Comparison of ENCODE assay signal across 18 cellular contexts in the genomic region with DNA sequence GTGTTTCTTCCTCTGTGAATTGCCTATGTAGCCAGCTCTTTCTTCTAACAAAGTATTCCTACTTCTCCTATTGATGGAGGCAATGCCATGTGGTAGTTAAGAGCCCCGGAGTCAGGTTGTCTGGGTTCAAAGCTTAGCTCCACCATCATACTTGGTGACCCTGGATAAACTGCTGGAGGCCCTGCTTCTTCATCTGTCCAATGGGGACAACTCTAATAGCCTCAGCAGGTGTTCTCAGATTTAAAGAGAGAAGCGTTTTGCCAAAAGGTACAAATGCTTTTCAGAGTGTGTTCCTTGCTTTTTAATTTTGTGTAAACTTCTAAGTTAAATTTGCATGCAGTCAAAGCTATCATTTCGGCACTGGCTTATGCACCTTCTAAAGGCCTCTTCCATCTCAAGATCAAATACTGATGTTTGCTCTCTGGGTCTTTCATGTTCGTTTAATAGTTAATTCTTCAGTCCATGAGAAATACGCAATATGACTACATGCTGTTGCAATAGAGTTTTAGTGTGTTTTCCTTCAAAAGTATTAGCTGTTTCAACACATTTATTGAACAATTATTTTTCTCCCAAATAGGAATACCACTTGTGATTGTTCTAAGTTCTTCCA.
A peak's percentile ranks its signal among the peaks of the same experiment; 100 is the strongest.
DNase-seq lines count a peak whose midpoint lies in the region; ATAC-seq, FAIRE-seq and TF ChIP-seq lines count a peak whose summit lies in the region.
"Had no signal": no experiment of that assay in that cellular context is flagged by ENCODE, and none has a peak within 500 bp of the region (broad histone marks: within the 10 kb centered on the region; RNA-seq: fewer than 3 reads in every experiment).

No MANE protein-coding gene starts in this region.

- TF ChIP-seq CTCF in WTC11 (IDR thresholded peaks at IDR 0.05) (no peak), HepG2 (CRISPR knock-in tag; IDR thresholded peaks at IDR 0.05) (no peak), left ventricle myocardium inferior (IDR thresholded peaks at IDR 0.05; ENCODE audit: borderline replicate concordance) (no peak)

- peak overlapping the region; percentile 10 for H3K27ac Mint-ChIP-seq in stimulated activated naive CD8-positive, alpha-beta T cell treated with anti-CD3 and anti-CD28 coated beads, Interleukin-15, Interleukin-2, amounts not matched to agents 100 ng/mL and 50 ng/mL, for 24 hours
- H3K27ac Mint-ChIP-seq in stimulated activated naive CD8-positive, alpha-beta T cell treated with anti-CD3 and anti-CD28 coated beads, Interleukin-15, amount 100 ng/mL, for 72 hours, result peak overlapping the region in 1 of 2 donors; percentile 46
- H3K27ac Mint-ChIP-seq in WTC11, result no peak overlapping the region

- peak overlapping the region; percentile 13; the same call in 1 of the 2 replicates for H3K9ac ChIP-seq in HepG2 (ENCODE audit: insufficient read depth, low read depth, low read length)

- POLR2A ChIA-PET in WTC11 (lab: Charles Lee) (interaction anchor here (0.9 kb wide), 1 partner anchor 23 kb away, joined by 3 read pairs; no protein-coding TSS in a partner anchor), HepG2 (lab: Yijun Ruan, JAX) (interaction anchor here (1.0 to 2.1 kb wide), 12 partner anchors 7 to 233 kb away, joined by 3 to 11 read pairs (median 4); a partner anchor contains a TSS)

- H2AFZ ChIP-seq in HepG2 (ENCODE audit: low read length), result no peak overlapping the region

- peak overlapping the region; percentile 74 for H3K4me2 ChIP-seq in HepG2 (ENCODE audit: low read depth, low read length)

- in situ Hi-C loops in HepG2 (cut with HindIII; ENCODE audit: extremely low pct_ligation_motif_present, low pct_unique_long_range_greater_than_20kb), result no loop called here

- TF ChIP-seq RAD21 in HepG2 (CRISPR knock-in tag; IDR thresholded peaks at IDR 0.05), result no peak

- H3K79me2 ChIP-seq in HepG2 (ENCODE audit: insufficient read depth, low read length), result peaks cover 35% of the 10 kb centered on the region

- H3K27me3 Mint-ChIP-seq in stimulated activated naive CD8-positive, alpha-beta T cell treated with anti-CD3 and anti-CD28 coated beads, Interleukin-15, Interleukin-2, amounts not matched to agents 100 ng/mL and 50 ng/mL, for 24 hours, result no peaks in the 10 kb centered on the region
- no peaks in the 10 kb centered on the region for H3K27me3 Mint-ChIP-seq in stimulated activated naive CD8-positive, alpha-beta T cell treated with anti-CD3 and anti-CD28 coated beads, Interleukin-15, amount 100 ng/mL, for 72 hours
- H3K27me3 Mint-ChIP-seq in WTC11 (ENCODE audit: low read depth), result no peaks in the 10 kb centered on the region

- peaks cover 1 to 14% of the 10 kb centered on the region in 2 experiments; a peak in 3 of 5 replicates for H3K36me3 ChIP-seq in HepG2 (replicated peaks in 1 of 2; ENCODE audit: control insufficient read depth in 1 of 2, insufficient read depth in 2 of 2, low read length in 2 of 2)
- no peaks in the 10 kb centered on the region for H3K36me3 ChIP-seq in left ventricle myocardium inferior

- H3K4me3 ChIP-seq in HepG2 (replicated peaks in 1 of 3; ENCODE audit: insufficient read depth in 1 of 3, low read depth in 2 of 3, low read length in 3 of 3) (peak overlapping the region in 1 of 3 experiments; percentile 26; a peak in 1 of 6 replicates), left ventricle myocardium inferior (no peak overlapping the region)
- H3K4me3 ChIP-seq: MG63 had no signal

- no peak overlapping the region for H3K4me3 Mint-ChIP-seq in stimulated activated naive CD8-positive, alpha-beta T cell treated with anti-CD3 and anti-CD28 coated beads, Interleukin-15, Interleukin-2, amounts not matched to agents 100 ng/mL and 50 ng/mL, for 24 hours
- H3K4me3 Mint-ChIP-seq in stimulated activated naive CD8-positive, alpha-beta T cell treated with anti-CD3 and anti-CD28 coated beads, Interleukin-15, amount 100 ng/mL, for 72 hours, result no peak overlapping the region
- H3K4me3 Mint-ChIP-seq in WTC11, result no peak overlapping the region

- intact Hi-C loops in HepG2 (cut with micrococcal nuclease; ENCODE audit: unreplicated experiment), result no loop called here
- intact Hi-C loops in left ventricle myocardium inferior (cut with micrococcal nuclease), result no loop called here

- peak; percentile 92 for FAIRE-seq in HepG2 (lab: Jason Lieb, UNC)
- FAIRE-seq: GM19239, H1, RCC 7860 had no signal

- H3K4me1 Mint-ChIP-seq in stimulated activated naive CD8-positive, alpha-beta T cell treated with anti-CD3 and anti-CD28 coated beads, Interleukin-15, Interleukin-2, amounts not matched to agents 100 ng/mL and 50 ng/mL, for 24 hours (ENCODE audit: low read depth), result peaks cover 92% of the 10 kb centered on the region
- H3K4me1 Mint-ChIP-seq in stimulated activated naive CD8-positive, alpha-beta T cell treated with anti-CD3 and anti-CD28 coated beads, Interleukin-15, amount 100 ng/mL, for 72 hours, result peaks cover 81% of the 10 kb centered on the region
- H3K4me1 Mint-ChIP-seq in WTC11, result peaks cover 53% of the 10 kb centered on the region

- DNase-seq in stimulated activated naive CD8-positive, alpha-beta T cell treated with anti-CD3 and anti-CD28 coated beads, Interleukin-15, amount 100 ng/mL, for 72 hours, result no peak
- DNase-seq in WTC11 (ENCODE audit: low spot score) (no peak), HepG2 (ENCODE audit: low spot score) (peak; percentile 86), left ventricle myocardium inferior (no peak), NCI-H1092 treated with DMSO at 0.1 percent for 48 hours (lab: John Stamatoyannopoulos, UW) (no peak)
- DNase-seq in stimulated activated naive CD4-positive, alpha-beta T cell treated with Interleukin-2 at 50 U/mL for 16 hours (lab: John Stamatoyannopoulos, UW), result no peak
- DNase-seq: AML-193, DND-41, GDM1, MG63, NCI-H1105, NCI-H187, NCI-H748 treated with DMSO at 0.1 percent for 48 hours, SHP77 had no signal

- TF ChIP-seq EP300 in HepG2 (IDR thresholded peaks at IDR 0.05; ENCODE audit: low read depth in 2 of 2, low read length in 2 of 2), result peak in 1 of 2 experiments; percentile 95; a peak in 2 of 4 replicates
- peak; percentile 84 for TF ChIP-seq EP300 in HepG2 (CRISPR knock-in tag; IDR thresholded peaks at IDR 0.05; ENCODE audit: borderline replicate concordance)

- H4K20me1 ChIP-seq in HepG2 (ENCODE audit: insufficient read depth, low read length), result peaks cover 6% of the 10 kb centered on the region; the same call in 1 of the 2 replicates

- no peak for ATAC-seq in stimulated activated naive CD8-positive, alpha-beta T cell treated with anti-CD3 and anti-CD28 coated beads, Interleukin-15, amount 100 ng/mL, for 72 hours
- ATAC-seq in WTC11, result no peak
- peak; percentile 57 for ATAC-seq in HepG2

- H3K36me3 Mint-ChIP-seq in stimulated activated naive CD8-positive, alpha-beta T cell treated with anti-CD3 and anti-CD28 coated beads, Interleukin-15, Interleukin-2, amounts not matched to agents 100 ng/mL and 50 ng/mL, for 24 hours (ENCODE audit: low read depth), result peaks cover 32% of the 10 kb centered on the region
- no peaks in the 10 kb centered on the region; the same call in 1 of the 2 replicates for H3K36me3 Mint-ChIP-seq in WTC11

- no peak for TF ChIP-seq POLR2A in HepG2 (IDR thresholded peaks at IDR 0.05; ENCODE audit: insufficient read depth in 1 of 2, low read depth in 2 of 2, low read length in 2 of 2)

- H3K9me3 Mint-ChIP-seq in stimulated activated naive CD8-positive, alpha-beta T cell treated with anti-CD3 and anti-CD28 coated beads, Interleukin-15, Interleukin-2, amounts not matched to agents 100 ng/mL and 50 ng/mL, for 24 hours, result no peaks in the 10 kb centered on the region
- H3K9me3 Mint-ChIP-seq in stimulated activated naive CD8-positive, alpha-beta T cell treated with anti-CD3 and anti-CD28 coated beads, Interleukin-15, amount 100 ng/mL, for 72 hours, result no peaks in the 10 kb centered on the region
- H3K9me3 Mint-ChIP-seq in WTC11, result no peaks in the 10 kb centered on the region

- no TSS peak for BruUV-seq in HepG2 (replicated peaks; lab: Mats Ljungman, UMichigan)

- CTCF ChIA-PET in WTC11 (lab: Charles Lee) (interaction anchor here (1.0 to 2.7 kb wide), 7 partner anchors 8 to 244 kb away, joined by 3 to 14 read pairs (median 6); no protein-coding TSS in a partner anchor), HepG2 (lab: Yijun Ruan, JAX; ENCODE audit: low intra/inter-chr PET ratio, low total read pairs) (no interaction called here)

- no peaks in the 10 kb centered on the region for H3K27me3 ChIP-seq in HepG2 (ENCODE audit: control insufficient read depth in 1 of 2, insufficient read depth in 2 of 2, low read length in 2 of 2)
- H3K27me3 ChIP-seq in left ventricle myocardium inferior (ENCODE audit: low read depth), result no peaks in the 10 kb centered on the region
- H3K27me3 ChIP-seq: MG63 had no signal

- H3K27ac ChIP-seq in HepG2 (ENCODE audit: extremely low read length, insufficient read depth, low read length) (peak overlapping the region; percentile 68), left ventricle myocardium inferior (replicated peaks) (no peak overlapping the region)

- WGBS in HepG2 (ENCODE audit: low lambda C conversion rate), result 4% methylated on average over 5 of the region's 5 CpGs

- H3K9me3 ChIP-seq in HepG2 (ENCODE audit: low read length) (no peaks in the 10 kb centered on the region), left ventricle myocardium inferior (replicated peaks) (no peaks in the 10 kb centered on the region)
- H3K9me3 ChIP-seq: MG63 had no signal

- H3K4me1 ChIP-seq in HepG2 (ENCODE audit: insufficient read depth, low read length) (peaks cover 70% of the 10 kb centered on the region), left ventricle myocardium inferior (peaks cover 81% of the 10 kb centered on the region)

TF ChIP-seq in WTC11, 78 proteins besides CTCF, POLR2A, EP300 and RAD21 (continues in another document):
- TF ChIP-seq GABPB1 (CRISPR knock-in tag; IDR thresholded peaks at IDR 0.05) (peak; percentile 96), SMAD4 (CRISPR knock-in tag; IDR thresholded peaks at IDR 0.05) (no peak)

TF ChIP-seq in HepG2, 621 proteins besides CTCF, POLR2A, EP300 and RAD21 (continues in another document):
- TF ChIP-seq, protein P1, sequence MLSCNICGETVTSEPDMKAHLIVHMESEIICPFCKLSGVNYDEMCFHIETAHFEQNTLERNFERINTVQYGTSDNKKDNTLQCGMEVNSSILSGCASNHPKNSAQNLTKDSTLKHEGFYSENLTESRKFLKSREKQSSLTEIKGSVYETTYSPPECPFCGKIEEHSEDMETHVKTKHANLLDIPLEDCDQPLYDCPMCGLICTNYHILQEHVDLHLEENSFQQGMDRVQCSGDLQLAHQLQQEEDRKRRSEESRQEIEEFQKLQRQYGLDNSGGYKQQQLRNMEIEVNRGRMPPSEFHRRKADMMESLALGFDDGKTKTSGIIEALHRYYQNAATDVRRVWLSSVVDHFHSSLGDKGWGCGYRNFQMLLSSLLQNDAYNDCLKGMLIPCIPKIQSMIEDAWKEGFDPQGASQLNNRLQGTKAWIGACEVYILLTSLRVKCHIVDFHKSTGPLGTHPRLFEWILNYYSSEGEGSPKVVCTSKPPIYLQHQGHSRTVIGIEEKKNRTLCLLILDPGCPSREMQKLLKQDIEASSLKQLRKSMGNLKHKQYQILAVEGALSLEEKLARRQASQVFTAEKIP (CRISPR knock-in tag; IDR thresholded peaks at IDR 0.05; ENCODE audit: borderline replicate concordance), result no peak
- TF ChIP-seq KDM6A (CRISPR knock-in tag; IDR thresholded peaks at IDR 0.05; ENCODE audit: low read depth), result no peak
